In the genomic region with DNA sequence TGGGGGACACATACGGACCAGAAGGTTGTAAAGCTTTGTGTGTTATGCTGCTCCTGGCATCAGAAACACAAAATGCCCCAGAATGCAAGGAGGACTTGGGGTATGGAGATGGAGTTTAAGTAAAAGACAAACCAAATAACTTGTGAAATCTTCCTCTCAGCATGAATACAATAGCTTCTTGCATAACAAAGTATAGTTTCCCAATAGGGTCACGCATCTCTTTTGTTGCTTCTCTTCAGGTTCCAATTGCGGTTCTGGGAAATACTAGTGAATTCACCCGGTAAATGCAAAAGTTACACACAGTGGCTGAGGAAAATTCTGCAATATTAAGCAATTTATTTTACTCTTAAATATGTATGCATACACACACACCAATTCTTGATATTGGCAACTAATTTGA, we compare ENCODE assay signal across 25 cellular contexts.
"Had no signal": no experiment of that assay in that cellular context is flagged by ENCODE, and none has a peak within 500 bp of the region (broad histone marks: within the 10 kb centered on the region; RNA-seq: fewer than 3 reads in every experiment).

No MANE protein-coding gene starts in this region.

- H3K36me3 ChIP-seq: adrenal gland, ascending aorta, brain microvascular endothelial cell, left ventricle myocardium inferior, vagina had no signal

- H3K4me1 ChIP-seq: adrenal gland, ascending aorta, left ventricle myocardium inferior, parathyroid adenoma, testis, vagina had no signal

- H3K9ac ChIP-seq: parathyroid adenoma had no signal

- ATAC-seq: activated CD4-positive, alpha-beta T cell treated with anti-CD3 and anti-CD28 coated beads for 36 hours; activated naive CD4-positive, alpha-beta T cell treated with anti-CD3 and anti-CD28 coated beads, Interleukin-2, amount 50 U/mL, for 72 hours; activated T-helper 17 cell treated with anti-CD3 and anti-CD28 coated beads, Interleukin-2, amount 50 U/mL, for 72 hours; sciatic nerve had no signal

- H2AFZ ChIP-seq: hepatocyte, parathyroid adenoma had no signal

- H3K4me3 ChIP-seq: adrenal gland, ascending aorta, hepatocyte, left ventricle myocardium inferior, smooth muscle cell, testis, vagina had no signal

- H3K9me3 ChIP-seq: ascending aorta, left ventricle myocardium inferior, testis, vagina had no signal

- H3K27ac ChIP-seq: adrenal gland, ascending aorta, brain microvascular endothelial cell, hepatocyte, left ventricle myocardium inferior, parathyroid adenoma, testis, vagina had no signal

- H3K4me2 ChIP-seq: hepatocyte, smooth muscle cell had no signal

- H3K79me2 ChIP-seq: hepatocyte, parathyroid adenoma had no signal

- DNase-seq: activated B cell treated with CpG ODN at 0.5 μM for 24 hours; activated CD4-positive, alpha-beta T cell treated with anti-CD3 and anti-CD28 coated beads for 36 hours; activated CD4-positive, alpha-beta T cell treated with anti-CD3 and anti-CD28 coated beads, Interleukin-2, amount 50 U/mL, for 4 hours; activated CD8-positive, alpha-beta memory T cell treated with anti-CD3 and anti-CD28 coated beads for 24 hours; activated CD8-positive, alpha-beta memory T cell treated with anti-CD3 and anti-CD28 coated beads, Interleukin-2, amount 50 U/mL, for 4 hours; activated T-cell treated with anti-CD3 and anti-CD28 coated beads, Interleukin-2, amount 50 U/mL, for 24 hours; adrenal gland; brain microvascular endothelial cell; effector CD4-positive, alpha-beta T cell; glutamatergic neuron; left ventricle myocardium inferior; midbrain; stimulated activated CD4-positive, alpha-beta T cell treated with anti-CD3 and anti-CD28 coated beads, Interleukin-15, amount 100 ng/mL, for 24 hours; stimulated activated CD4-positive, alpha-beta T cell treated with anti-CD3 and anti-CD28 coated beads, Interleukin-2, amount 100 ng/mL, for 48 hours; stimulated activated CD8-positive, alpha-beta memory T cell treated with anti-CD3 and anti-CD28 coated beads, Interleukin-4, amount 100 ng/mL, for 48 hours; stimulated activated naive CD4-positive, alpha-beta T cell; testis had no signal

- H3K27me3 ChIP-seq: adrenal gland, ascending aorta, brain microvascular endothelial cell, hepatocyte, testis, vagina had no signal
